Comparison of ENCODE assay signal across 25 cellular contexts in the genomic region with DNA sequence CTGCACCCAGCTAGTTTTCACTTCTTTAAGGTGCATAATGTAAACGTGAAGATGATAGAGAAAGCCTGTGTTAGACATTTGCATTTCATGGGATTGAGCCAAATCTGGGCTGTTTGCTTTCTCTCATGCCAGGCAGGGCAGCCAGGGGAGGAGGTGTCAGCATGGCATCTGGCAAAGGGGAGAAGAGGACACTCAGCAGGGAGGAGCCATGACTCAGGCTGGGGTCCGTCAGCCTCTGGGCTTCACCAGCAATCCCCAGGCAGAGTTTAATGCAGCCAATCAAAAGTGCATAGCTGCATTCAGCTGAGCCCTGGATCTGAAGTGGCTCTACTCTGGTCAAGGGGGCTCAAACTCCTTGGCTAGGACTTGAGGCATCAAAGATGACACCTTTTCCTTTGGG. TPM values are rescaled to one million over a fixed set of nuclear protein-coding genes. Genes with fewer than 3 reads are reported as not detected.
A peak's percentile ranks its signal among the peaks of the same experiment; 100 is the strongest.
DNase-seq lines count a peak whose midpoint lies in the region; ATAC-seq and TF ChIP-seq lines count a peak whose summit lies in the region.
"Had no signal": no experiment of that assay in that cellular context is flagged by ENCODE, and none has a peak within 500 bp of the region (broad histone marks: within the 10 kb centered on the region; RNA-seq: fewer than 3 reads in every experiment).

No MANE protein-coding gene starts in this region.

- peak overlapping the region; percentile 31 for H3K27ac ChIP-seq in AG04450 (ENCODE audit: low read depth, low read length)
- no peak overlapping the region for H3K27ac ChIP-seq in adrenal gland
- H3K27ac ChIP-seq in foreskin keratinocyte: no peak overlapping the region
- H3K27ac ChIP-seq: gastrocnemius medialis, upper lobe of right lung had no signal

- H3K27me3 Mint-ChIP-seq in HFFc6 (ENCODE audit: insufficient read depth): no peaks in the 10 kb centered on the region; the same call in 1 of the 2 replicates
- no peaks in the 10 kb centered on the region for H3K27me3 Mint-ChIP-seq in stimulated activated naive B cell treated with anti-CD40 and anti-IgM and Interleukin-4, amounts not matched to agents 10 μg/mL and 1 μg/mL and 100 μg/mL, for 72 hours
- H3K27me3 Mint-ChIP-seq: activated CD4-positive, alpha-beta memory T cell treated with anti-CD3 and anti-CD28 coated beads, Interleukin-2, amount 10 ng/mL, durations not matched to agents 7 days and 5 days; activated naive CD4-positive, alpha-beta T cell treated with anti-CD3 and anti-CD28 coated beads, Interleukin-2, amount 10 ng/mL, durations not matched to agents 7 days and 5 days; activated T-cell treated with anti-CD3 and anti-CD28 coated beads, Interleukin-2, amount 50 U/mL, for 24 hours; CD4-positive, alpha-beta T cell; progenitor cell of endocrine pancreas had no signal

- CTCF ChIA-PET in AG04450 (lab: Charles Lee): interaction anchor here (0.5 kb wide), 1 partner anchor 601 kb away, joined by 3 read pairs; no protein-coding TSS in a partner anchor

- H3K4me3 Mint-ChIP-seq in HFFc6: no peak overlapping the region
- H3K4me3 Mint-ChIP-seq in stimulated activated naive B cell treated with anti-CD40 and anti-IgM and Interleukin-4, amounts not matched to agents 10 μg/mL and 1 μg/mL and 100 μg/mL, for 72 hours: no peak overlapping the region
- H3K4me3 Mint-ChIP-seq: activated CD4-positive, alpha-beta memory T cell treated with anti-CD3 and anti-CD28 coated beads, Interleukin-2, amount 10 ng/mL, durations not matched to agents 7 days and 5 days; activated naive CD4-positive, alpha-beta T cell treated with anti-CD3 and anti-CD28 coated beads, Interleukin-2, amount 10 ng/mL, durations not matched to agents 7 days and 5 days; activated T-cell treated with anti-CD3 and anti-CD28 coated beads, Interleukin-2, amount 50 U/mL, for 24 hours; CD4-positive, alpha-beta T cell; GM23338; nephron; WTC11 had no signal

- H3K9me3 ChIP-seq in AG04450 (ENCODE audit: control insufficient read depth, insufficient read depth, low read length) (no peaks in the 10 kb centered on the region), adrenal gland (replicated peaks in 1 of 3) (no peaks in the 10 kb centered on the region)
- H3K9me3 ChIP-seq: gastrocnemius medialis, upper lobe of right lung had no signal

- WGBS in adrenal gland, 4 donors: 54 to 64% (median 55%) methylated on average over 1 to 2 of the region's 2 CpGs

- TF ChIP-seq POLR2A in adrenal gland (IDR thresholded peaks at IDR 0.05): no peak

- peak overlapping the region; percentile 40; the same call in 1 of the 2 replicates for H3K27ac Mint-ChIP-seq in HFFc6
- H3K27ac Mint-ChIP-seq in stimulated activated naive B cell treated with anti-CD40 and anti-IgM and Interleukin-4, amounts not matched to agents 10 μg/mL and 1 μg/mL and 100 μg/mL, for 72 hours: no peak overlapping the region
- H3K27ac Mint-ChIP-seq: activated CD4-positive, alpha-beta memory T cell treated with anti-CD3 and anti-CD28 coated beads, Interleukin-2, amount 10 ng/mL, durations not matched to agents 7 days and 5 days; activated naive CD4-positive, alpha-beta T cell treated with anti-CD3 and anti-CD28 coated beads, Interleukin-2, amount 10 ng/mL, durations not matched to agents 7 days and 5 days; activated T-cell treated with anti-CD3 and anti-CD28 coated beads, Interleukin-2, amount 50 U/mL, for 24 hours; CD4-positive, alpha-beta T cell; GM23338; nephron; WTC11 had no signal

- H3K36me3 Mint-ChIP-seq in HFFc6 (ENCODE audit: low read depth): peaks cover 21% of the 10 kb centered on the region
- peaks cover 32 to 40% of the 10 kb centered on the region in 2 donors for H3K36me3 Mint-ChIP-seq in stimulated activated naive B cell treated with anti-CD40 and anti-IgM and Interleukin-4, amounts not matched to agents 10 μg/mL and 1 μg/mL and 100 μg/mL, for 72 hours

- TF ChIP-seq CTCF in AG04450 (IDR thresholded peaks at IDR 0.05; ENCODE audit: low read depth, low read length) (no peak), HFFc6 (IDR thresholded peaks at IDR 0.05) (no peak), adrenal gland (IDR thresholded peaks at IDR 0.05) (no peak), foreskin keratinocyte (conservative IDR thresholded peaks at IDR 0.05) (no peak)

- H3K4me3 ChIP-seq in AG04450 (ENCODE audit: low read depth, low read length): no peak overlapping the region
- H3K4me3 ChIP-seq in adrenal gland: no peak overlapping the region
- H3K4me3 ChIP-seq: gastrocnemius medialis, GM23338, upper lobe of right lung had no signal

- H3K36me3 ChIP-seq in adrenal gland (replicated peaks in 1 of 2): peaks cover 0 to 11% of the 10 kb centered on the region in 2 donors

- H3K4me1 Mint-ChIP-seq in HFFc6 (ENCODE audit: low read depth): peaks cover 38% of the 10 kb centered on the region
- no peaks in the 10 kb centered on the region for H3K4me1 Mint-ChIP-seq in stimulated activated naive B cell treated with anti-CD40 and anti-IgM and Interleukin-4, amounts not matched to agents 10 μg/mL and 1 μg/mL and 100 μg/mL, for 72 hours
- H3K4me1 Mint-ChIP-seq: activated naive CD4-positive, alpha-beta T cell treated with anti-CD3 and anti-CD28 coated beads, Interleukin-2, amount 10 ng/mL, durations not matched to agents 7 days and 5 days had no signal

- intact Hi-C loops in adrenal gland (cut with DNase I): loop anchor here in 1 of 2 donors (5.0 kb wide), 1 partner anchor 180 kb away; no protein-coding TSS in a partner anchor

- POLR2A ChIA-PET in AG04450 (lab: Yijun Ruan, JAX): no interaction called here

- no peaks in the 10 kb centered on the region for H3K27me3 ChIP-seq in AG04450 (ENCODE audit: control insufficient read depth, insufficient read depth, low read length)
- no peaks in the 10 kb centered on the region for H3K27me3 ChIP-seq in adrenal gland
- H3K27me3 ChIP-seq in foreskin keratinocyte: no peaks in the 10 kb centered on the region
- H3K27me3 ChIP-seq: gastrocnemius medialis, upper lobe of right lung had no signal

- H3K4me1 ChIP-seq in adrenal gland (replicated peaks in 1 of 2) (peaks cover 6 to 7% of the 10 kb centered on the region in 2 donors), foreskin keratinocyte (no peaks in the 10 kb centered on the region)
- H3K4me1 ChIP-seq: upper lobe of right lung had no signal

- no peak for DNase-seq in AG04450 (ENCODE audit: low read depth, low spot score)
- DNase-seq in HFFc6: no peak
- peak in 6 of 7 donors; percentile 32 to 70 (median 54) for DNase-seq in adrenal gland
- no peak for DNase-seq in foreskin keratinocyte
- no peak for DNase-seq in stimulated activated naive B cell treated with anti-CD40 and anti-IgM and Interleukin-4, amounts not matched to agents 10 μg/mL and 1 μg/mL and 100 μg/mL, for 72 hours
- no peak for DNase-seq in stimulated activated CD4-positive, alpha-beta T cell treated with anti-CD3 and anti-CD28 coated beads, Interleukin-4, amount 100 ng/mL, for 4 hours
- no peak for DNase-seq in NCI-H524 treated with DMSO at 0.1 percent for 48 hours (lab: John Stamatoyannopoulos, UW)
- no peak for DNase-seq in DMS53 (lab: John Stamatoyannopoulos, UW)
- DNase-seq: ACHN; activated CD4-positive, alpha-beta memory T cell treated with anti-CD3 and anti-CD28 coated beads, Interleukin-2, amount 10 ng/mL, durations not matched to agents 7 days and 5 days; activated naive CD4-positive, alpha-beta T cell treated with anti-CD3 and anti-CD28 coated beads, Interleukin-2, amount 10 ng/mL, durations not matched to agents 7 days and 5 days; activated T-cell treated with anti-CD3 and anti-CD28 coated beads, Interleukin-2, amount 50 U/mL, for 24 hours; CD4-positive, alpha-beta T cell; cortex of kidney; DMS79 treated with DMSO at 0.1 percent for 48 hours; gastrocnemius medialis; small intestine; stimulated activated CD4-positive, alpha-beta T cell treated with anti-CD3 and anti-CD28 coated beads, Interleukin-4, amount 100 ng/mL, for 1 hour; upper lobe of right lung had no signal

- ATAC-seq in foreskin keratinocyte: peak; percentile 32
- no peak for ATAC-seq in stimulated activated naive B cell treated with anti-CD40 and anti-IgM and Interleukin-4, amounts not matched to agents 10 μg/mL and 1 μg/mL and 100 μg/mL, for 72 hours (replicated peaks)
- ATAC-seq: gastrocnemius medialis, GM23338, Panc1, upper lobe of right lung, WTC11 had no signal

- no peaks in the 10 kb centered on the region for H3K9me3 Mint-ChIP-seq in HFFc6
- H3K9me3 Mint-ChIP-seq in stimulated activated naive B cell treated with anti-CD40 and anti-IgM and Interleukin-4, amounts not matched to agents 10 μg/mL and 1 μg/mL and 100 μg/mL, for 72 hours: no peaks in the 10 kb centered on the region
- H3K9me3 Mint-ChIP-seq: activated CD4-positive, alpha-beta memory T cell treated with anti-CD3 and anti-CD28 coated beads, Interleukin-2, amount 10 ng/mL, durations not matched to agents 7 days and 5 days; activated naive CD4-positive, alpha-beta T cell treated with anti-CD3 and anti-CD28 coated beads, Interleukin-2, amount 10 ng/mL, durations not matched to agents 7 days and 5 days; activated T-cell treated with anti-CD3 and anti-CD28 coated beads, Interleukin-2, amount 50 U/mL, for 24 hours; CD4-positive, alpha-beta T cell; GM23338; nephron; WTC11 had no signal

RNA-seq across cellular contexts. Expression of gene EBPL, which starts 23.5 kb away (rescaled TPM):
- polyA plus RNA-seq in AG04450 (2011; rRNA removed): 113 and 131 TPM in 2 replicates
- polyA minus RNA-seq in AG04450 (2011; rRNA and poly(A)+ RNA removed): 29.4 and 36.1 TPM in 2 replicates
- total RNA-seq in HFFc6 (2021; fragmentation: NEBNext Ultra II Directional; extraction: Animal tissue kit (Norgen Biotek cat#: 25700)): 10 to 100 TPM; 69.5 to 82.8 (median 75.5) TPM
- total RNA-seq in adrenal gland: 100 to 1,000 TPM in 7 of 8 donors, 10 to 100 TPM in 1; 45.2 to 302 (median 205) TPM
- polyA plus RNA-seq in adrenal gland: 10 to 100 TPM; 47.2 to 98.5 (median 83.4) TPM
- 36.3 and 49.3 TPM in 2 replicates for total RNA-seq in foreskin keratinocyte
- 52.7 and 71.7 TPM in 2 replicates for polyA plus RNA-seq in foreskin keratinocyte

RNA-seq across cellular contexts. Expression of gene ARL11, which starts 39.5 kb away (rescaled TPM):
- polyA plus RNA-seq in AG04450 (2011; rRNA removed) (not detected in 2 replicates), adrenal gland (1 to 10 TPM in 2 of 3 donors, under 1 TPM in 1; 0.62 to 2.3 (median 1.1) TPM), foreskin keratinocyte (0.46 and 0.57 TPM in 2 replicates)
- polyA minus RNA-seq in AG04450 (2011; rRNA and poly(A)+ RNA removed): not detected in 2 replicates
- not detected for total RNA-seq in HFFc6 (2021; fragmentation: NEBNext Ultra II Directional; extraction: Animal tissue kit (Norgen Biotek cat#: 25700))
- total RNA-seq in adrenal gland (1 to 10 TPM in 6 of 8 donors, under 1 TPM in 2; 0.18 to 2.9 (median 1.6) TPM), foreskin keratinocyte (0.53 and 0.54 TPM in 2 replicates)
- total RNA-seq: SK-MEL-5 had no signal

Comparison
In these comparisons a context has a peak if more than half of its experiments do, and no peak if none do; other contexts are left out.
1. DNase-seq: peak in adrenal gland (6 of 7); none in AG04450 (single experiment), HFFc6 (single experiment), foreskin keratinocyte (0 of 2), stimulated activated naive B cell treated with anti-CD40 and anti-IgM and Interleukin-4, amounts not matched to agents 10 μg/mL and 1 μg/mL and 100 μg/mL, for 72 hours (single experiment), stimulated activated CD4-positive, alpha-beta T cell treated with anti-CD3 and anti-CD28 coated beads, Interleukin-4, amount 100 ng/mL, for 4 hours (0 of 2), NCI-H524 treated with DMSO at 0.1 percent for 48 hours (single experiment) and DMS53 (single experiment).